Comparison of ENCODE assay signal across 19 cellular contexts in the genomic region with DNA sequence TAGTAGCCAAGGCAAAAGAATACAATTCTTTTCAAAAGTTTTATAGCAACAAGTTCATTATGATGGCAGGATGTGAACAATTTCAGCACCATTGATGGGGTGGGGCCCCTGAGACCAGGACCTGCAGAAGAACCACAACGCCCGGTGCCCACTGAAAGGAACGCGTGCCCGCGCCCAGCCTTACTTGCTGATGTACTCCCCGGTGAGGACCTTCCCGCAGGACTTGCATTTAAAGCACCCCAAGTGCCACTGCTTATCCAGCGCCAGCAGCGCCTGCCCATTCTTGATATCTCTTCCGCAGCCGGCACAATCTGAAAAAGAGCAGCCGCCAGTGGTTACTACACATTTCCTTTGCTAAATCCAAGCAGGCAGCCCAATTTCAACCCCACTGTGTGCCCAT.
DNase-seq lines count a peak whose midpoint lies in the region; ATAC-seq, FAIRE-seq and TF ChIP-seq lines count a peak whose summit lies in the region.
"Had no signal": no experiment of that assay in that cellular context is flagged by ENCODE, and none has a peak within 500 bp of the region (broad histone marks: within the 10 kb centered on the region; RNA-seq: fewer than 3 reads in every experiment).

No MANE protein-coding gene starts in this region.

- H3K9me3 ChIP-seq in OCI-LY3 (ENCODE audit: insufficient read depth, low read length) = no peaks in the 10 kb centered on the region
- no peaks in the 10 kb centered on the region for H3K9me3 ChIP-seq in duodenal mucosa (ENCODE audit: control insufficient read depth in 1 of 2, low read length in 2 of 2)
- H3K9me3 ChIP-seq in small intestine (ENCODE audit: control insufficient read depth, low read depth) = no peaks in the 10 kb centered on the region
- H3K9me3 ChIP-seq: body of pancreas had no signal

- H3K4me3 ChIP-seq in OCI-LY3 (ENCODE audit: low read length) (peak overlapping the region; percentile 49), duodenal mucosa (ENCODE audit: low read depth in 1 of 2, low read length in 2 of 2) (peak overlapping the region in 1 of 2 donors; percentile 19), small intestine (ENCODE audit: low read depth in 1 of 2, low read length in 2 of 2) (no peak overlapping the region)
- H3K4me3 ChIP-seq: body of pancreas had no signal

- H3K27me3 ChIP-seq in OCI-LY3 (ENCODE audit: low read depth, low read length) = no peaks in the 10 kb centered on the region
- H3K27me3 ChIP-seq in duodenal mucosa (ENCODE audit: control insufficient read depth in 1 of 2, insufficient read depth in 2 of 2, low read length in 2 of 2) = no peaks in the 10 kb centered on the region
- no peaks in the 10 kb centered on the region for H3K27me3 ChIP-seq in small intestine (ENCODE audit: control insufficient read depth in 2 of 2, insufficient read depth in 2 of 2, low read length in 2 of 2)
- H3K27me3 ChIP-seq: body of pancreas had no signal

- no peak for ATAC-seq in HG03460 (IDR thresholded peaks at IDR 0.05; ENCODE audit: unreplicated experiment)

- peak overlapping the region; percentile 57 for H3K4me3 Mint-ChIP-seq in activated naive CD4-positive, alpha-beta T cell treated with anti-CD3 and anti-CD28 coated beads for 36 hours

- H3K36me3 Mint-ChIP-seq in activated naive CD4-positive, alpha-beta T cell treated with anti-CD3 and anti-CD28 coated beads for 36 hours (ENCODE audit: low read depth) = no peaks in the 10 kb centered on the region

- peaks cover 52% of the 10 kb centered on the region for H3K4me1 Mint-ChIP-seq in activated naive CD4-positive, alpha-beta T cell treated with anti-CD3 and anti-CD28 coated beads for 36 hours (ENCODE audit: low read depth)

- no peaks in the 10 kb centered on the region for H4K20me1 ChIP-seq in OCI-LY3 (ENCODE audit: insufficient read depth, low read length)

- H3K27ac Mint-ChIP-seq in activated naive CD4-positive, alpha-beta T cell treated with anti-CD3 and anti-CD28 coated beads for 36 hours = no peak overlapping the region

- no peaks in the 10 kb centered on the region for H3K79me2 ChIP-seq in OCI-LY3 (ENCODE audit: low read length)

- CTCF ChIA-PET in activated naive CD4-positive, alpha-beta T cell treated with anti-CD3 and anti-CD28 coated beads for 36 hours (lab: Charles Lee) = interaction anchor here (0.8 to 18.2 kb wide), 10 partner anchors 24 to 244 kb away, joined by 3 to 307 read pairs (median 10); no protein-coding TSS in a partner anchor

- H2AFZ ChIP-seq in OCI-LY3 (ENCODE audit: low read depth, low read length) = no peak overlapping the region; the same call in 1 of the 2 replicates

- no peak overlapping the region for H3K9ac ChIP-seq in OCI-LY3 (ENCODE audit: low read length)
- no peak overlapping the region for H3K9ac ChIP-seq in duodenal mucosa (ENCODE audit: low read depth in 1 of 2, low read length in 2 of 2)

- 23 to 67% (median 39%) methylated on average over 13 of the region's 13 CpGs for WGBS in small intestine, 3 donors

- H3K27me3 Mint-ChIP-seq in activated naive CD4-positive, alpha-beta T cell treated with anti-CD3 and anti-CD28 coated beads for 36 hours (ENCODE audit: low read depth) = no peaks in the 10 kb centered on the region

- no peak for FAIRE-seq in small intestine (lab: Jason Lieb, UNC)
- FAIRE-seq: H1, RCC 7860 had no signal

- H3K4me1 ChIP-seq in OCI-LY3 (ENCODE audit: low read length) = peaks cover 5% of the 10 kb centered on the region; the same call in 1 of the 2 replicates
- peaks cover 20 to 24% of the 10 kb centered on the region in 2 donors for H3K4me1 ChIP-seq in duodenal mucosa (ENCODE audit: control insufficient read depth in 1 of 2, insufficient read depth in 2 of 2, low read length in 2 of 2)
- H3K4me1 ChIP-seq in small intestine (ENCODE audit: control insufficient read depth in 2 of 2, insufficient read depth in 1 of 2, low read depth in 1 of 2, low read length in 1 of 2) = peaks cover 0 to 5% of the 10 kb centered on the region in 2 donors

- intact Hi-C loops in activated naive CD4-positive, alpha-beta T cell treated with anti-CD3 and anti-CD28 coated beads for 36 hours (cut with micrococcal nuclease) = no loop called here

- no peaks in the 10 kb centered on the region for H3K36me3 ChIP-seq in OCI-LY3 (replicated peaks; ENCODE audit: low read depth, low read length)
- H3K36me3 ChIP-seq in duodenal mucosa (ENCODE audit: control insufficient read depth in 1 of 2, insufficient read depth in 2 of 2, low read length in 2 of 2) = no peaks in the 10 kb centered on the region
- H3K36me3 ChIP-seq in small intestine (ENCODE audit: control insufficient read depth in 2 of 2, insufficient read depth in 2 of 2, low read length in 2 of 2) = no peaks in the 10 kb centered on the region

- peak overlapping the region; percentile 50 for H3K4me2 ChIP-seq in OCI-LY3 (ENCODE audit: low read length)

- H3K9me3 Mint-ChIP-seq in activated naive CD4-positive, alpha-beta T cell treated with anti-CD3 and anti-CD28 coated beads for 36 hours = no peaks in the 10 kb centered on the region

- peak; percentile 43 for DNase-seq in activated naive CD4-positive, alpha-beta T cell treated with anti-CD3 and anti-CD28 coated beads for 36 hours
- no peak for DNase-seq in activated naive CD4-positive, alpha-beta T cell (lab: John Stamatoyannopoulos, UW)
- DNase-seq in small intestine (peak; percentile 58), NCI-H2029 treated with DMSO at 0.1 percent for 48 hours (lab: John Stamatoyannopoulos, UW) (no peak), Ammon's horn (ENCODE audit: low spot score) (no peak)
- DNase-seq: activated CD4-positive, CD25-positive, alpha-beta regulatory T cell treated with anti-CD3 and anti-CD28 coated beads, Interleukin-2, amount 50 U/mL, for 72 hours; activated effector memory CD4-positive, alpha-beta T cell treated with anti-CD3 and anti-CD28 coated beads, Interleukin-2, amount 50 U/mL, for 16 hours; erythroblast; GF-D8; Kasumi-1; mammary epithelial cell; NCI-H1105 treated with DMSO at 0.1 percent for 48 hours; NCI-H774 had no signal

- no peak for TF ChIP-seq CTCF in OCI-LY3 (IDR thresholded peaks at IDR 0.05; ENCODE audit: low read depth, low read length)

- H3K27ac ChIP-seq in OCI-LY3 (ENCODE audit: low read length) = no peak overlapping the region
- peak overlapping the region; percentile 30 for H3K27ac ChIP-seq in duodenal mucosa (ENCODE audit: low read depth, low read length)
- H3K27ac ChIP-seq in small intestine (ENCODE audit: low read depth in 1 of 2, low read length in 1 of 2) = peak overlapping the region in 1 of 2 donors; percentile 64

Comparison
In these comparisons a context has a peak if more than half of its experiments do, and no peak if none do; other contexts are left out.
1. DNase-seq: peak in activated naive CD4-positive, alpha-beta T cell treated with anti-CD3 and anti-CD28 coated beads for 36 hours (single experiment) and small intestine (single experiment); none in activated naive CD4-positive, alpha-beta T cell (0 of 4), NCI-H2029 treated with DMSO at 0.1 percent for 48 hours (single experiment) and Ammon's horn (single experiment).